In the genomic region with DNA sequence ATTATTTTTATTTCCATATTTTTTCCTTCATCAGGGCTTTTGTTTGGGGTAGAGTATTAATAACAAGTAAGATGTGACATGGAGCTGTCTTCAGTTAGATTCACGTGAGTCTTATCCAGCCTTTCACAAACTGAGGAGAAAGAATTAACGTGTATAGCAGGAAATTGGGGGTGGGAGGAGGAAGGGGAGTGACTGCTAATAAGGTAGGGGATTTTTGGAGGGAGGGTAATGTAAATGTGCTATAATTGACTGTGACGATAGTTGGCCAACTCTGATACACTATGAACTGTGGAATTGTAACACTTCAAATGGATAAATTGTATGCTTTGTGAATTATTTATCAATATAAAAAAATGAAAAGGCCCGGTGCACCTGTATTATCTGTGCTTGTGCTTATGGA, we compare ENCODE assay signal across 12 cellular contexts.
"Had no signal": no experiment of that assay in that cellular context is flagged by ENCODE, and none has a peak within 500 bp of the region (broad histone marks: within the 10 kb centered on the region; RNA-seq: fewer than 3 reads in every experiment).

No MANE protein-coding gene starts in this region.

- DNase-seq: activated CD4-positive, alpha-beta T cell treated with anti-CD3 and anti-CD28 coated beads for 4 hours; activated CD8-positive, alpha-beta memory T cell treated with anti-CD3 and anti-CD28 coated beads for 24 hours; activated CD8-positive, alpha-beta memory T cell treated with anti-CD3 and anti-CD28 coated beads, Interleukin-2, amount 50 U/mL, for 48 hours; cortex of kidney; head of caudate nucleus; lower lobe of right lung; occipital lobe; posterior cingulate gyrus; stimulated activated naive CD4-positive, alpha-beta T cell; substantia nigra; tibial artery had no signal

- H3K9me3 ChIP-seq: breast epithelium, lower lobe of right lung, tibial artery had no signal

- H3K4me1 ChIP-seq: breast epithelium, lower lobe of right lung, tibial artery had no signal

- H3K4me3 ChIP-seq: breast epithelium, lower lobe of right lung, tibial artery had no signal

- H3K27me3 ChIP-seq: breast epithelium, tibial artery had no signal

- H3K27ac ChIP-seq: breast epithelium, lower lobe of right lung, tibial artery had no signal
